In genomic region chr6:27966044-27966443, GRCh38 we compare ENCODE assay signal across 18 cellular contexts. TPM values are rescaled to one million over a fixed set of nuclear protein-coding genes. Genes with fewer than 3 reads are reported as not detected.
DNase-seq lines count a peak whose midpoint lies in the region; ATAC-seq and TF ChIP-seq lines count a peak whose summit lies in the region.
"Had no signal": no experiment of that assay in that cellular context is flagged by ENCODE, and none has a peak within 500 bp of the region (broad histone marks: within the 10 kb centered on the region; RNA-seq: fewer than 3 reads in every experiment).

No MANE protein-coding gene starts in this region.

- no peak overlapping the region for H3K4me3 ChIP-seq in GM06990 (replicated peaks; ENCODE audit: low read depth, low read length)
- H3K4me3 ChIP-seq: GM23338 had no signal

- peak; percentile 30 for DNase-seq in GM06990 (ENCODE audit: extremely low read depth, insufficient read length)
- no peak for DNase-seq in activated T-cell treated with anti-CD3 and anti-CD28 coated beads, Interleukin-2, amount 50 U/mL, for 72 hours
- DNase-seq in glomerular visceral epithelial cell (ENCODE audit: extremely low spot score), result no peak
- DNase-seq: ACHN, DND-41, Karpas-422, NCI-H1436, NCI-H1930, NCI-H526 had no signal

- H3K27ac Mint-ChIP-seq in stimulated activated memory B cell treated with anti-CD40 and anti-IgM and Interleukin-4, amounts not matched to agents 10 μg/mL and 1 μg/mL and 100 μg/mL, for 72 hours, result peak overlapping the region; percentile 73
- H3K27ac Mint-ChIP-seq in activated T-cell treated with anti-CD3 and anti-CD28 coated beads, Interleukin-2, amount 50 U/mL, for 72 hours, result no peak overlapping the region
- H3K27ac Mint-ChIP-seq: GM23338 had no signal

- TF ChIP-seq CTCF in GM06990 (IDR thresholded peaks at IDR 0.05; ENCODE audit: insufficient read depth, low read length, poor library complexity, severe bottlenecking), result no peak

- H3K9me3 Mint-ChIP-seq in stimulated activated memory B cell treated with anti-CD40 and anti-IgM and Interleukin-4, amounts not matched to agents 10 μg/mL and 1 μg/mL and 100 μg/mL, for 72 hours, result peaks cover 5% of the 10 kb centered on the region
- H3K9me3 Mint-ChIP-seq in activated T-cell treated with anti-CD3 and anti-CD28 coated beads, Interleukin-2, amount 50 U/mL, for 72 hours, result peaks cover 3 to 5% of the 10 kb centered on the region in 2 donors

- H3K27me3 ChIP-seq in GM06990 (replicated peaks; ENCODE audit: control insufficient read depth, insufficient read depth, low read length), result no peaks in the 10 kb centered on the region

- H3K36me3 Mint-ChIP-seq in stimulated activated memory B cell treated with anti-CD40 and anti-IgM and Interleukin-4, amounts not matched to agents 10 μg/mL and 1 μg/mL and 100 μg/mL, for 72 hours, result peaks cover 4% of the 10 kb centered on the region
- peaks cover 0 to 1% of the 10 kb centered on the region in 2 donors for H3K36me3 Mint-ChIP-seq in activated T-cell treated with anti-CD3 and anti-CD28 coated beads, Interleukin-2, amount 50 U/mL, for 72 hours (ENCODE audit: insufficient read depth in 2 of 2)
- H3K36me3 Mint-ChIP-seq: IgD-negative memory B cell had no signal

- H3K4me3 Mint-ChIP-seq in stimulated activated memory B cell treated with anti-CD40 and anti-IgM and Interleukin-4, amounts not matched to agents 10 μg/mL and 1 μg/mL and 100 μg/mL, for 72 hours, result no peak overlapping the region
- no peak overlapping the region for H3K4me3 Mint-ChIP-seq in activated T-cell treated with anti-CD3 and anti-CD28 coated beads, Interleukin-2, amount 50 U/mL, for 72 hours
- H3K4me3 Mint-ChIP-seq: GM23338 had no signal

- peak; percentile 49 for ATAC-seq in GM19452 (IDR thresholded peaks at IDR 0.05; ENCODE audit: unreplicated experiment)
- peak; percentile 66 for ATAC-seq in HG03354 (IDR thresholded peaks at IDR 0.05; ENCODE audit: poor library complexity, severe bottlenecking, unreplicated experiment)
- ATAC-seq in stimulated activated memory B cell treated with anti-CD40 and anti-IgM and Interleukin-4, amounts not matched to agents 10 μg/mL and 1 μg/mL and 100 μg/mL, for 72 hours, result peak; percentile 78
- no peak for ATAC-seq in activated T-cell treated with anti-CD3 and anti-CD28 coated beads, Interleukin-2, amount 50 U/mL, for 72 hours (replicated peaks in 1 of 2)
- no peak for ATAC-seq in HG03280 (IDR thresholded peaks at IDR 0.05; ENCODE audit: unreplicated experiment)
- ATAC-seq: GM23338, HCT116 had no signal

- peaks cover 16% of the 10 kb centered on the region for H3K4me1 Mint-ChIP-seq in stimulated activated memory B cell treated with anti-CD40 and anti-IgM and Interleukin-4, amounts not matched to agents 10 μg/mL and 1 μg/mL and 100 μg/mL, for 72 hours
- H3K4me1 Mint-ChIP-seq in activated T-cell treated with anti-CD3 and anti-CD28 coated beads, Interleukin-2, amount 50 U/mL, for 72 hours (ENCODE audit: low read depth), result no peaks in the 10 kb centered on the region
- H3K4me1 Mint-ChIP-seq: GM23338 had no signal

- no peaks in the 10 kb centered on the region for H3K27me3 Mint-ChIP-seq in stimulated activated memory B cell treated with anti-CD40 and anti-IgM and Interleukin-4, amounts not matched to agents 10 μg/mL and 1 μg/mL and 100 μg/mL, for 72 hours
- peaks cover 33% of the 10 kb centered on the region for H3K27me3 Mint-ChIP-seq in activated T-cell treated with anti-CD3 and anti-CD28 coated beads, Interleukin-2, amount 50 U/mL, for 72 hours (ENCODE audit: low read depth)
- H3K27me3 Mint-ChIP-seq: IgD-negative memory B cell had no signal

- H3K36me3 ChIP-seq in GM06990 (ENCODE audit: control insufficient read depth, insufficient read depth, low read length), result no peaks in the 10 kb centered on the region

RNA-seq across cellular contexts. Expression of gene OR2B6, which starts 9.0 kb away (rescaled TPM):
- total RNA-seq in activated T-cell treated with anti-CD3 and anti-CD28 coated beads, Interleukin-2, amount 50 U/mL, for 72 hours, result under 1 TPM; 0.35 to 0.43 TPM
- total RNA-seq: GM23338; MCF 10A; T-helper 1 cell treated with Interleukin-12 subunit alpha and Interleukin-12 subunit beta and Interleukin-4 antibody, amounts not matched to agents 30 ng/mL and 1 ng/mL, for 36 hours had no signal

RNA-seq across cellular contexts. Expression of gene OR2B2, which starts 53.8 kb away (rescaled TPM):
- total RNA-seq in activated T-cell treated with anti-CD3 and anti-CD28 coated beads, Interleukin-2, amount 50 U/mL, for 72 hours, result not detected
- total RNA-seq: MCF 10A; T-helper 1 cell treated with Interleukin-12 subunit alpha and Interleukin-12 subunit beta and Interleukin-4 antibody, amounts not matched to agents 30 ng/mL and 1 ng/mL, for 36 hours had no signal

Comparison
In these comparisons a context has a peak if more than half of its experiments do, and no peak if none do; other contexts are left out.
1. ATAC-seq: peak in GM19452 (single experiment), HG03354 (single experiment) and stimulated activated memory B cell treated with anti-CD40 and anti-IgM and Interleukin-4, amounts not matched to agents 10 μg/mL and 1 μg/mL and 100 μg/mL, for 72 hours (single experiment); none in activated T-cell treated with anti-CD3 and anti-CD28 coated beads, Interleukin-2, amount 50 U/mL, for 72 hours (0 of 2) and HG03280 (single experiment).